17 cellular contexts compared by ENCODE assay signal in genomic region chr10:57017356-57018037, GRCh38.
"Had no signal": no experiment of that assay in that cellular context is flagged by ENCODE, and none has a peak within 500 bp of the region (broad histone marks: within the 10 kb centered on the region; RNA-seq: fewer than 3 reads in every experiment).

No MANE protein-coding gene starts in this region.

- H3K4me1 ChIP-seq: colonic mucosa, left lung, stomach had no signal

- DNase-seq: activated B cell treated with CpG ODN at 0.5 μM for 24 hours; activated CD4-positive, alpha-beta T cell treated with anti-CD3 and anti-CD28 coated beads, Interleukin-2, amount 10 ng/mL, durations not matched to agents 24 days and 14 days; activated naive CD4-positive, alpha-beta T cell; caudate nucleus; colonic mucosa; effector CD8-positive, alpha-beta T cell; heart left ventricle; left lung; mesenchymal stem cell; ovary; stimulated activated CD4-positive, alpha-beta T cell treated with anti-CD3 and anti-CD28 coated beads, Interleukin-15, amount 100 ng/mL, for 24 hours; stimulated activated CD4-positive, alpha-beta T cell treated with anti-CD3 and anti-CD28 coated beads, Interleukin-4, amount 100 ng/mL, for 24 hours; stomach had no signal

- H3K4me3 ChIP-seq: colonic mucosa, heart left ventricle, left lung, ovary, stomach, thoracic aorta had no signal

- FAIRE-seq: astrocyte, frontal cortex, keratinocyte had no signal

- H3K9me3 ChIP-seq: colonic mucosa, ovary, thoracic aorta had no signal

- H3K36me3 ChIP-seq: colonic mucosa, heart left ventricle, left lung, ovary, stomach, thoracic aorta had no signal

- H3K27me3 ChIP-seq: colonic mucosa, heart left ventricle, left lung, ovary, stomach had no signal

- ATAC-seq: left lung had no signal

- H3K27ac ChIP-seq: colonic mucosa, heart left ventricle, left lung, ovary, stomach, thoracic aorta had no signal
